22 cellular contexts compared by ENCODE assay signal in the genomic region with DNA sequence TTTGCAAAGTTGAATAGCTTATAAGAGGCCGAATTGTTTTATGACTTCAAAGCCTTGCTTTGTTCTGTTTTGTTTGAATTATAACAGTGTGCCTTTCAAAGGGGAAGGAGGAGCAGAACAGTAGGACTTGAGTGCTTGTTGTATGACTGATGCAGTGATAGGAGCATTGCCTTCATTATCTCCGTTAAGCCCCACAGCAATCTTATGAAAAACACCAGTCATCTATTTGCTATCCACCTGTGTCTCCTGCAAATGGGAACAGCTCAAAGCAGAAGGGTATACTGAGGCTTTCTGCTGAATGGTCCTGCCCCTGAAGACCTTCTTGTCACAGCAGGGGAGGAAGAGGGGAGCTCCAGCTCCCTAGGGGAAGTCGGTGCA.
DNase-seq lines count a peak whose midpoint lies in the region; ATAC-seq and TF ChIP-seq lines count a peak whose summit lies in the region.
"Had no signal": no experiment of that assay in that cellular context is flagged by ENCODE, and none has a peak within 500 bp of the region (broad histone marks: within the 10 kb centered on the region; RNA-seq: fewer than 3 reads in every experiment).

No MANE protein-coding gene starts in this region.

- H3K4me3 Mint-ChIP-seq in neural progenitor cell = no peak overlapping the region
- H3K4me3 Mint-ChIP-seq in CD8-positive, alpha-beta T cell = no peak overlapping the region
- H3K4me3 Mint-ChIP-seq: activated CD4-positive, alpha-beta T cell treated with anti-CD3 and anti-CD28 coated beads, Interleukin-2, amount 10 ng/mL, durations not matched to agents 7 days and 5 days; naive B cell; stimulated activated naive CD8-positive, alpha-beta T cell treated with anti-CD3 and anti-CD28 coated beads, Interleukin-15, Interleukin-2, amounts not matched to agents 100 ng/mL and 50 ng/mL, for 24 hours had no signal

- H3K9me3 Mint-ChIP-seq in neural progenitor cell = peaks cover 7% of the 10 kb centered on the region
- no peaks in the 10 kb centered on the region for H3K9me3 Mint-ChIP-seq in CD8-positive, alpha-beta T cell
- H3K9me3 Mint-ChIP-seq: activated CD4-positive, alpha-beta T cell treated with anti-CD3 and anti-CD28 coated beads, Interleukin-2, amount 10 ng/mL, durations not matched to agents 7 days and 5 days; naive B cell; stimulated activated naive CD8-positive, alpha-beta T cell treated with anti-CD3 and anti-CD28 coated beads, Interleukin-15, Interleukin-2, amounts not matched to agents 100 ng/mL and 50 ng/mL, for 24 hours had no signal

- peaks cover 16% of the 10 kb centered on the region for H4K20me1 ChIP-seq in neural progenitor cell (ENCODE audit: low read depth)
- H4K20me1 ChIP-seq: BLaER1 had no signal

- peaks cover 25% of the 10 kb centered on the region for H3K27me3 Mint-ChIP-seq in neural progenitor cell (ENCODE audit: insufficient read depth, low read depth)
- peaks cover 2% of the 10 kb centered on the region for H3K27me3 Mint-ChIP-seq in CD8-positive, alpha-beta T cell (ENCODE audit: low read depth)

- TF ChIP-seq CTCF in right atrium auricular region (IDR thresholded peaks at IDR 0.05) (no peak), astrocyte of the spinal cord (IDR thresholded peaks at IDR 0.05; ENCODE audit: low read depth, low read length) (no peak), neural progenitor cell (IDR thresholded peaks at IDR 0.05) (no peak)
- TF ChIP-seq CTCF in CD8-positive, alpha-beta T cell (IDR thresholded peaks at IDR 0.05) = no peak

- H2AFZ ChIP-seq in neural progenitor cell (replicated peaks) = no peak overlapping the region

- H3K4me3 ChIP-seq in right atrium auricular region (no peak overlapping the region), astrocyte of the spinal cord (ENCODE audit: low read depth, low read length) (no peak overlapping the region), neural progenitor cell (no peak overlapping the region)
- no peak overlapping the region for H3K4me3 ChIP-seq in CD8-positive, alpha-beta T cell (ENCODE audit: low read depth, low read length)
- H3K4me3 ChIP-seq: BLaER1, sigmoid colon, transverse colon had no signal

- H3K9me3 ChIP-seq in right atrium auricular region (no peaks in the 10 kb centered on the region), neural progenitor cell (ENCODE audit: low read depth) (no peaks in the 10 kb centered on the region)
- H3K9me3 ChIP-seq in CD8-positive, alpha-beta T cell (ENCODE audit: low read length) = no peaks in the 10 kb centered on the region
- H3K9me3 ChIP-seq: BLaER1, Caco-2, sigmoid colon, transverse colon had no signal

- no peaks in the 10 kb centered on the region for H3K4me1 Mint-ChIP-seq in neural progenitor cell
- no peaks in the 10 kb centered on the region for H3K4me1 Mint-ChIP-seq in CD8-positive, alpha-beta T cell (ENCODE audit: low read depth)
- H3K4me1 Mint-ChIP-seq: naive B cell had no signal

- H3K27me3 ChIP-seq in right atrium auricular region = no peaks in the 10 kb centered on the region
- H3K27me3 ChIP-seq in neural progenitor cell = peaks cover 86% of the 10 kb centered on the region
- H3K27me3 ChIP-seq in CD8-positive, alpha-beta T cell (ENCODE audit: insufficient read depth, low read length) = no peaks in the 10 kb centered on the region
- H3K27me3 ChIP-seq: BLaER1, sigmoid colon had no signal

- no peak overlapping the region for H3K4me2 ChIP-seq in neural progenitor cell
- H3K4me2 ChIP-seq: BLaER1 had no signal

- POLR2A ChIA-PET in CD8-positive, alpha-beta T cell (lab: Charles Lee) = no interaction called here

- no peak overlapping the region for H3K27ac Mint-ChIP-seq in neural progenitor cell
- no peak overlapping the region for H3K27ac Mint-ChIP-seq in CD8-positive, alpha-beta T cell
- H3K27ac Mint-ChIP-seq: activated CD4-positive, alpha-beta T cell treated with anti-CD3 and anti-CD28 coated beads, Interleukin-2, amount 10 ng/mL, durations not matched to agents 7 days and 5 days; naive B cell; stimulated activated naive CD8-positive, alpha-beta T cell treated with anti-CD3 and anti-CD28 coated beads, Interleukin-15, Interleukin-2, amounts not matched to agents 100 ng/mL and 50 ng/mL, for 24 hours had no signal

- CTCF ChIA-PET in CD8-positive, alpha-beta T cell (lab: Charles Lee) = interaction anchor here (1.6 kb wide), 2 partner anchors 10 to 34 kb away, joined by 3 to 4 read pairs; no protein-coding TSS in a partner anchor

- H3K4me1 ChIP-seq in right atrium auricular region = no peaks in the 10 kb centered on the region
- peaks cover 6% of the 10 kb centered on the region for H3K4me1 ChIP-seq in neural progenitor cell
- no peaks in the 10 kb centered on the region for H3K4me1 ChIP-seq in CD8-positive, alpha-beta T cell (ENCODE audit: insufficient read depth, low read length)
- H3K4me1 ChIP-seq: BLaER1, sigmoid colon, transverse colon had no signal

- H3K36me3 ChIP-seq in right atrium auricular region = no peaks in the 10 kb centered on the region
- H3K36me3 ChIP-seq in neural progenitor cell = no peaks in the 10 kb centered on the region
- no peaks in the 10 kb centered on the region for H3K36me3 ChIP-seq in CD8-positive, alpha-beta T cell (ENCODE audit: insufficient read depth, low read length)
- H3K36me3 ChIP-seq: BLaER1, sigmoid colon, transverse colon had no signal

- DNase-seq in cardiac septum (ENCODE audit: low spot score) = peak; percentile 44
- DNase-seq in right atrium auricular region (ENCODE audit: low spot score) = no peak
- DNase-seq in astrocyte of the spinal cord (ENCODE audit: low read depth, low spot score) = peak; percentile 2
- DNase-seq in left colon = no peak
- no peak for DNase-seq in neural progenitor cell (ENCODE audit: low spot score)
- no peak for DNase-seq in CD8-positive, alpha-beta T cell
- DNase-seq in retina = no peak
- DNase-seq in mucosa of gallbladder (ENCODE audit: low spot score) = no peak
- DNase-seq: activated CD4-positive, alpha-beta T cell treated with anti-CD3 and anti-CD28 coated beads, Interleukin-2, amount 10 ng/mL, durations not matched to agents 7 days and 5 days; activated naive CD4-positive, alpha-beta T cell treated with Interleukin-2 at 50 U/mL for 16 hours; amniotic stem cell; DND-41; H7; naive B cell; NCI-H1105 treated with DMSO at 0.1 percent for 48 hours; NCI-H2081 treated with DMSO at 0.1 percent for 48 hours; NCI-H345; sigmoid colon; transverse colon had no signal

- H3K9ac ChIP-seq in neural progenitor cell = no peak overlapping the region
- H3K9ac ChIP-seq: BLaER1 had no signal

- no peaks in the 10 kb centered on the region for H3F3A ChIP-seq in neural progenitor cell (ENCODE audit: low read depth)

- in situ Hi-C loops in astrocyte of the spinal cord (cut with HindIII; ENCODE audit: low sequenced_read_pairs) = no loop called here

- no peaks in the 10 kb centered on the region for H3K79me2 ChIP-seq in neural progenitor cell (ENCODE audit: low read depth)

- no peak overlapping the region for H3K27ac ChIP-seq in right atrium auricular region
- no peak overlapping the region for H3K27ac ChIP-seq in neural progenitor cell
- no peak overlapping the region for H3K27ac ChIP-seq in CD8-positive, alpha-beta T cell (ENCODE audit: low read depth, low read length)
- H3K27ac ChIP-seq: BLaER1, sigmoid colon, transverse colon had no signal

- intact Hi-C loops in cardiac septum (cut with DNase I) (no loop called here), left colon (cut with DNase I, micrococcal nuclease) (no loop called here)
- intact Hi-C loops in CD8-positive, alpha-beta T cell (cut with DNase I, micrococcal nuclease) = no loop called here

- ATAC-seq in left colon = peak; percentile 31
- ATAC-seq in CD8-positive, alpha-beta T cell = no peak

- H3K36me3 Mint-ChIP-seq in neural progenitor cell = peaks cover 1% of the 10 kb centered on the region
- H3K36me3 Mint-ChIP-seq in CD8-positive, alpha-beta T cell = no peaks in the 10 kb centered on the region
- H3K36me3 Mint-ChIP-seq: naive B cell had no signal

Comparison
In these comparisons a context has a peak if more than half of its experiments do, and no peak if none do; other contexts are left out.
1. DNase-seq: peak in cardiac septum (single experiment) and astrocyte of the spinal cord (single experiment); none in right atrium auricular region (single experiment), left colon (0 of 2), neural progenitor cell (single experiment), CD8-positive, alpha-beta T cell (0 of 7), retina (single experiment) and mucosa of gallbladder (single experiment).